In the genomic region with DNA sequence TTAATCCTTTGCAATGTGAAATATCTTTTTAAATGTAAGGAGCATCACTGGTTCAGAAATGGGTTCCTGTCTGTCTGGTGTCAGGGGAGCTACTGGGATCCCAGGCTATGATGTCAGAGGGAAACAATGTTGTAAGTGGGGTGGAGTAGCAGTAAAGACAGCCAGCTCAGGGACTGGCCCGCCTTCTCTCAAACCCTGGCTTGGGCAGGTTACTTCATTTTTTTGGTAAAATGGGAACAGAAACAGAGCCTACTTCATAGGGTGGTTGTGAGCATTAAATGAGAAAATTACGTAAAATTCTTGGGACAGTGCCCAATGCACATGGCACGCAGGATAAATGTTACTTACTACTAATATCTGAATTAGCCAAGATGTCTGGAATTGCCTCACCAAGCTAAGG, we compare ENCODE assay signal across 21 cellular contexts. TPM values are rescaled to one million over a fixed set of nuclear protein-coding genes. Genes with fewer than 3 reads are reported as not detected.
A peak's percentile ranks its signal among the peaks of the same experiment; 100 is the strongest.
DNase-seq lines count a peak whose midpoint lies in the region; ATAC-seq, FAIRE-seq and TF ChIP-seq lines count a peak whose summit lies in the region.
"Had no signal": no experiment of that assay in that cellular context is flagged by ENCODE, and none has a peak within 500 bp of the region (broad histone marks: within the 10 kb centered on the region; RNA-seq: fewer than 3 reads in every experiment).

No MANE protein-coding gene starts in this region.

- TF ChIP-seq POLR2A in right lobe of liver (IDR thresholded peaks at IDR 0.05) (no peak), HepG2 (IDR thresholded peaks at IDR 0.05; ENCODE audit: insufficient read depth in 1 of 2, low read depth in 2 of 2, low read length in 2 of 2) (no peak)

- no peak for TF ChIP-seq CTCF in right lobe of liver (IDR thresholded peaks at IDR 0.05)
- no peak for TF ChIP-seq CTCF in HepG2 (CRISPR knock-in tag; IDR thresholded peaks at IDR 0.05)
- TF ChIP-seq CTCF in left lung (IDR thresholded peaks at IDR 0.05): no peak
- no peak for TF ChIP-seq CTCF in brain microvascular endothelial cell (IDR thresholded peaks at IDR 0.05; ENCODE audit: low read depth, low read length, missing control alignments)

- H3K27me3 Mint-ChIP-seq in stimulated activated naive CD8-positive, alpha-beta T cell treated with anti-CD3 and anti-CD28 coated beads, Interleukin-15, amount 100 ng/mL, for 72 hours: peaks cover 22% of the 10 kb centered on the region

- no TSS peak for BruUV-seq in HepG2 (replicated peaks; lab: Mats Ljungman, UMichigan)

- no peak for TF ChIP-seq RAD21 in HepG2 (CRISPR knock-in tag; IDR thresholded peaks at IDR 0.05)

- H3K4me1 Mint-ChIP-seq in stimulated activated naive CD8-positive, alpha-beta T cell treated with anti-CD3 and anti-CD28 coated beads, Interleukin-15, amount 100 ng/mL, for 72 hours: peaks cover 20% of the 10 kb centered on the region

- CTCF ChIA-PET in HepG2 (lab: Yijun Ruan, JAX; ENCODE audit: low intra/inter-chr PET ratio, low total read pairs): no interaction called here

- H4K20me1 ChIP-seq in HepG2 (ENCODE audit: insufficient read depth, low read length): no peaks in the 10 kb centered on the region

- in situ Hi-C loops in HepG2 (cut with HindIII; ENCODE audit: extremely low pct_ligation_motif_present, low pct_unique_long_range_greater_than_20kb): no loop called here
- in situ Hi-C loops in brain microvascular endothelial cell (cut with HindIII; ENCODE audit: low pct_ligation_motif_present, low sequenced_read_pairs): no loop called here

- DNase-seq in right lobe of liver (no peak), HepG2 (ENCODE audit: low spot score) (no peak), SKM-1 (lab: John Stamatoyannopoulos, UW; ENCODE audit: unreplicated experiment) (peak; percentile 36), left lung (peak in 1 of 2 donors; percentile 50), brain microvascular endothelial cell (no peak), NCI-H1105 treated with DMSO at 0.1 percent for 48 hours (lab: John Stamatoyannopoulos, UW) (no peak)
- no peak for DNase-seq in stimulated activated naive CD8-positive, alpha-beta T cell treated with anti-CD3 and anti-CD28 coated beads, Interleukin-15, amount 100 ng/mL, for 72 hours
- DNase-seq: activated naive CD4-positive, alpha-beta T cell treated with Interleukin-2 at 50 U/mL for 16 hours; left colon; NCI-H1930; NCI-H774; stomach had no signal

- no peak overlapping the region for H2AFZ ChIP-seq in HepG2 (ENCODE audit: low read length)
- H2AFZ ChIP-seq: hepatocyte had no signal

- H3K36me3 ChIP-seq in right lobe of liver: no peaks in the 10 kb centered on the region
- no peaks in the 10 kb centered on the region for H3K36me3 ChIP-seq in HepG2 (replicated peaks in 1 of 2; ENCODE audit: control insufficient read depth in 1 of 2, insufficient read depth in 2 of 2, low read length in 2 of 2)
- H3K36me3 ChIP-seq in left lung: no peaks in the 10 kb centered on the region
- H3K36me3 ChIP-seq in brain microvascular endothelial cell (replicated peaks): no peaks in the 10 kb centered on the region
- H3K36me3 ChIP-seq: cardiac muscle cell, stomach had no signal

- TF ChIP-seq EP300 in HepG2 (IDR thresholded peaks at IDR 0.05; ENCODE audit: low read depth in 2 of 2, low read length in 2 of 2) (no peak), HepG2 (CRISPR knock-in tag; IDR thresholded peaks at IDR 0.05; ENCODE audit: borderline replicate concordance) (no peak)

- no peak overlapping the region for H3K9ac ChIP-seq in HepG2 (ENCODE audit: insufficient read depth, low read depth, low read length)
- H3K9ac ChIP-seq: KMS-11 had no signal

- no peak for FAIRE-seq in HepG2 (lab: Jason Lieb, UNC)
- FAIRE-seq: D721Med, endothelial cell of umbilical vein had no signal

- no peak overlapping the region for H3K27ac ChIP-seq in right lobe of liver
- no peak overlapping the region for H3K27ac ChIP-seq in HepG2 (ENCODE audit: extremely low read length, insufficient read depth, low read length)
- H3K27ac ChIP-seq in left lung: no peak overlapping the region
- H3K27ac ChIP-seq in brain microvascular endothelial cell: no peak overlapping the region
- H3K27ac ChIP-seq: cardiac muscle cell, hepatocyte, KMS-11, stomach had no signal

- H3K4me2 ChIP-seq in HepG2 (ENCODE audit: low read depth, low read length): no peak overlapping the region
- H3K4me2 ChIP-seq: hepatocyte, KMS-11 had no signal

- no peaks in the 10 kb centered on the region for H3K9me3 ChIP-seq in right lobe of liver
- H3K9me3 ChIP-seq in HepG2 (ENCODE audit: low read length): no peaks in the 10 kb centered on the region
- no peaks in the 10 kb centered on the region for H3K9me3 ChIP-seq in left lung
- H3K9me3 ChIP-seq: stomach had no signal

- H3K27ac Mint-ChIP-seq in stimulated activated naive CD8-positive, alpha-beta T cell treated with anti-CD3 and anti-CD28 coated beads, Interleukin-15, amount 100 ng/mL, for 72 hours: no peak overlapping the region

- WGBS in right lobe of liver (ENCODE audit: insufficient coverage, low coverage, low lambda C conversion rate, missing lambda C conversion rate): 56% methylated on average over 3 of the region's 3 CpGs
- WGBS in HepG2 (ENCODE audit: low lambda C conversion rate): 8% methylated on average over 3 of the region's 3 CpGs

- intact Hi-C loops in right lobe of liver (cut with DNase I): no loop called here
- intact Hi-C loops in HepG2 (cut with micrococcal nuclease; ENCODE audit: unreplicated experiment): no loop called here
- intact Hi-C loops in left lung (cut with DNase I): no loop called here

- ATAC-seq in right lobe of liver (peak; percentile 28 to 71 (median 42)), HepG2 (no peak), left lung (peak; percentile 73)
- ATAC-seq in activated CD4-positive, CD25-positive, alpha-beta regulatory T cell treated with anti-CD3 and anti-CD28 coated beads, Interleukin-2, amount 50 U/mL, for 24 hours: no peak
- ATAC-seq in stimulated activated naive CD8-positive, alpha-beta T cell treated with anti-CD3 and anti-CD28 coated beads, Interleukin-15, amount 100 ng/mL, for 72 hours: no peak
- ATAC-seq: HCT116, left colon had no signal

- H3K4me1 ChIP-seq in right lobe of liver (no peaks in the 10 kb centered on the region), HepG2 (ENCODE audit: insufficient read depth, low read length) (no peaks in the 10 kb centered on the region), left lung (peaks cover 0 to 40% of the 10 kb centered on the region in 2 donors)

- H3K4me3 ChIP-seq in right lobe of liver: no peak overlapping the region
- no peak overlapping the region for H3K4me3 ChIP-seq in HepG2 (replicated peaks in 1 of 3; ENCODE audit: insufficient read depth in 1 of 3, low read depth in 2 of 3, low read length in 3 of 3)
- no peak overlapping the region for H3K4me3 ChIP-seq in left lung
- H3K4me3 ChIP-seq in brain microvascular endothelial cell (ENCODE audit: low read depth, low read length): no peak overlapping the region
- H3K4me3 ChIP-seq: cardiac muscle cell, hepatocyte, stomach had no signal

- H3K79me2 ChIP-seq in HepG2 (ENCODE audit: insufficient read depth, low read length): no peaks in the 10 kb centered on the region
- H3K79me2 ChIP-seq: hepatocyte had no signal

- no peaks in the 10 kb centered on the region for H3K27me3 ChIP-seq in right lobe of liver
- peaks cover 0 to 32% of the 10 kb centered on the region in 2 experiments; a peak in 3 of 5 replicates for H3K27me3 ChIP-seq in HepG2 (ENCODE audit: control insufficient read depth in 1 of 2, insufficient read depth in 2 of 2, low read length in 2 of 2)
- peaks cover 0 to 4% of the 10 kb centered on the region in 2 donors for H3K27me3 ChIP-seq in left lung
- H3K27me3 ChIP-seq in brain microvascular endothelial cell (replicated peaks): peaks cover 16% of the 10 kb centered on the region
- H3K27me3 ChIP-seq: hepatocyte had no signal

- H3K4me3 Mint-ChIP-seq in stimulated activated naive CD8-positive, alpha-beta T cell treated with anti-CD3 and anti-CD28 coated beads, Interleukin-15, amount 100 ng/mL, for 72 hours: no peak overlapping the region

- POLR2A ChIA-PET in HepG2 (lab: Yijun Ruan, JAX): no interaction called here

- H3K9me3 Mint-ChIP-seq in stimulated activated naive CD8-positive, alpha-beta T cell treated with anti-CD3 and anti-CD28 coated beads, Interleukin-15, amount 100 ng/mL, for 72 hours: no peaks in the 10 kb centered on the region

TF ChIP-seq in HepG2, 621 proteins besides CTCF, POLR2A, EP300 and RAD21:
- no peak for TF ChIP-seq ZNF891 (CRISPR knock-in tag; IDR thresholded peaks at IDR 0.05)
- TF ChIP-seq GLI4 (CRISPR knock-in tag; IDR thresholded peaks at IDR 0.05; ENCODE audit: borderline replicate concordance): no peak

RNA-seq across cellular contexts. Expression of a gene that starts 30.7 kb away (rescaled TPM):
- not detected for total RNA-seq in right lobe of liver
- total RNA-seq in HepG2 (2016; rRNA removed; fragmentation: Illumina TruSeq; extraction: Trizol): not detected in 2 replicates
- not detected in 2 replicates for total RNA-seq in HepG2 (2016; cell fraction: cytosol; rRNA removed; fragmentation: Illumina TruSeq; extraction: Trizol; ENCODE audit: low read depth)
- total RNA-seq in HepG2 (2016; cell fraction: insoluble cytoplasmic fraction; rRNA removed; fragmentation: Illumina TruSeq; extraction: Trizol): not detected in 2 replicates
- not detected in 2 replicates for total RNA-seq in HepG2 (2016; cell fraction: membrane; rRNA removed; fragmentation: Illumina TruSeq; extraction: Trizol)
- not detected in 2 replicates for total RNA-seq in HepG2 (2016; cell fraction: nucleus; rRNA removed; fragmentation: Illumina TruSeq; extraction: Trizol)
- 0.05 TPM in 1 of 2 replicates, not detected in the other for polyA plus RNA-seq in HepG2 (2011; rRNA removed)
- not detected in 2 replicates for polyA plus RNA-seq in HepG2 (2011; cell fraction: cytosol; rRNA removed)
- not detected in 2 replicates for polyA plus RNA-seq in HepG2 (2011; cell fraction: nucleus; rRNA removed)
- polyA plus RNA-seq in HepG2 (2012): not detected in 2 replicates
- polyA plus RNA-seq in HepG2 (2016; cell fraction: cytosol; fragmentation: Illumina TruSeq; extraction: Trizol; ENCODE audit: low read depth): not detected in 2 replicates
- not detected in 2 replicates for polyA plus RNA-seq in HepG2 (2016; cell fraction: insoluble cytoplasmic fraction; fragmentation: Illumina TruSeq; extraction: Trizol; ENCODE audit: low read depth)
- not detected in 2 replicates for polyA plus RNA-seq in HepG2 (2016; cell fraction: membrane; fragmentation: Illumina TruSeq; extraction: Trizol; ENCODE audit: low read depth)
- not detected in 2 replicates for polyA plus RNA-seq in HepG2 (2016; cell fraction: nucleus; fragmentation: Illumina TruSeq; extraction: Trizol; ENCODE audit: insufficient read depth, low read depth)
- not detected in 2 replicates for polyA minus RNA-seq in HepG2 (2011; rRNA and poly(A)+ RNA removed; ENCODE audit: low replicate concordance)
- polyA minus RNA-seq in HepG2 (2011; cell fraction: cytosol; rRNA and poly(A)+ RNA removed): not detected in 2 replicates
- polyA minus RNA-seq in HepG2 (2011; cell fraction: nucleus; rRNA and poly(A)+ RNA removed): not detected in 2 replicates
- not detected for total RNA-seq in left lung
- total RNA-seq: activated CD8-positive, alpha-beta memory T cell treated with anti-CD3 and anti-CD28 coated beads for 36 hours; cardiac muscle cell; endothelial cell of umbilical vein; hepatocyte; left colon; stomach had no signal
- polyA plus RNA-seq: cardiac muscle cell, endothelial cell of umbilical vein, hepatocyte, neural cell had no signal

Comparison
In these comparisons a context has a peak if more than half of its experiments do, and no peak if none do; other contexts are left out.
1. ATAC-seq: peak in right lobe of liver (4 of 4) and left lung (single experiment); none in HepG2 (single experiment), activated CD4-positive, CD25-positive, alpha-beta regulatory T cell treated with anti-CD3 and anti-CD28 coated beads, Interleukin-2, amount 50 U/mL, for 24 hours (0 of 2) and stimulated activated naive CD8-positive, alpha-beta T cell treated with anti-CD3 and anti-CD28 coated beads, Interleukin-15, amount 100 ng/mL, for 72 hours (single experiment).